In the genomic region with DNA sequence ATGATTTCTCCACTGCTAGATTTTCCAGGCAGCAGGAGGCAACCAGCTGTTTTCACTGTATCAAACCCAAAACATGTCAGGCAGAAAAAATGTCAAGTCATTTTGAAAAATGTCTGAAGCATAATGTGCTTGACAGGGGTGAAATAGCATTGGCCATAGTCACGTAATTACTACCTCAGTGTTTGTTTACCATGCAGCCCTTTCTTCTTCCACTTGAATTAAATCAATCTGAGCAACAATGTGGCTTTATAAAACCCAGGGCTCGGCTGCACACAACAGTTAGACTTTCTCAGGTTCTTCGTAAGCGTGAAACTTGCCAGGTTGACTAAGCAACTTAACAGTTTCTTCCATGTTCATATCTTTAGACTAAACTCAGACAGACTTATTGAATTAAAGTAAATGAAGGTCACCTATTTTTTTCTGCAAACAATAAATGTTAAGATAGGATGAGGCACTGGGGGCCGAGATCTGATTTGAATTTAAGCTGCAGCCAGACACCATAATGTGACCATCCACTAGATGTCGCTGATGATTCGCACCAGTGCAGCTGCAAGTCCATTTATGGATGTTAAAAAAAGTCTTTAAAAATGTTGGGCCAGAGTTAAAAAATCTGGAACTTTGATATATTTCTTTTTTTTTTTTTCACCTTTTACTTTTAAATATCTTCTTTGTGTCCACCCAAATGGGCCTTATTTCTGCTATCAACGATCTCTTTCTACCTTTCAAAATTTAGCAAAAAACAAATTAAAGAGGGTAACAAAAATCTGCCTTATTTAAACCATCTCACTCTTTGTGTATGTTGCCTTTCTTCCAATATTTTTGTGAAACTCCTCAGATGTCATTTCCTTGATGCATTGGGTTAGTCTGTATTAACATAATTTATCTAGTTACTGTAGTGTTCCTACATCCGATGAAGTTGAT, we compare ENCODE assay signal across 8 cellular contexts.
DNase-seq lines count a peak whose midpoint lies in the region; ATAC-seq and TF ChIP-seq lines count a peak whose summit lies in the region.

No MANE protein-coding gene starts in this region.

- in situ Hi-C loops in astrocyte of the spinal cord (cut with HindIII; ENCODE audit: low sequenced_read_pairs), result no loop called here

- ATAC-seq in HG03469 (IDR thresholded peaks at IDR 0.05; ENCODE audit: unreplicated experiment), result no peak

- peak; percentile 80 for TF ChIP-seq CTCF in astrocyte of the spinal cord (IDR thresholded peaks at IDR 0.05; ENCODE audit: low read depth, low read length)

- DNase-seq in activated CD4-positive, CD25-positive, alpha-beta regulatory T cell treated with anti-CD3 and anti-CD28 coated beads, Interleukin-2, amount 50 U/mL, for 72 hours, result peak; percentile 33
- DNase-seq in activated CD4-positive, CD25-positive, alpha-beta regulatory T cell (lab: John Stamatoyannopoulos, UW), result no peak
- DNase-seq in HT-29 (ENCODE audit: low spot score), result peak; percentile 44
- peak; percentile 9 for DNase-seq in NOMO-1 treated with DMSO at 0.1 percent for 48 hours (lab: John Stamatoyannopoulos, UW; ENCODE audit: unreplicated experiment)
- DNase-seq in astrocyte of the spinal cord (ENCODE audit: low read depth, low spot score), result peak; percentile 76
- DNase-seq in iPS DF 19.7 (ENCODE audit: low read depth, low spot score), result peak; percentile 23
- peak; percentile 49 for DNase-seq in smooth muscle cell of the brain vasculature (ENCODE audit: low read depth, low spot score)

- no peak overlapping the region for H3K4me3 ChIP-seq in astrocyte of the spinal cord (ENCODE audit: low read depth, low read length)

Comparison
In these comparisons a context has a peak if more than half of its experiments do, and no peak if none do; other contexts are left out.
1. DNase-seq: peak in activated CD4-positive, CD25-positive, alpha-beta regulatory T cell treated with anti-CD3 and anti-CD28 coated beads, Interleukin-2, amount 50 U/mL, for 72 hours (single experiment), HT-29 (single experiment), NOMO-1 treated with DMSO at 0.1 percent for 48 hours (single experiment), astrocyte of the spinal cord (single experiment), iPS DF 19.7 (single experiment) and smooth muscle cell of the brain vasculature (single experiment); none in activated CD4-positive, CD25-positive, alpha-beta regulatory T cell (0 of 4).